In the genomic region with DNA sequence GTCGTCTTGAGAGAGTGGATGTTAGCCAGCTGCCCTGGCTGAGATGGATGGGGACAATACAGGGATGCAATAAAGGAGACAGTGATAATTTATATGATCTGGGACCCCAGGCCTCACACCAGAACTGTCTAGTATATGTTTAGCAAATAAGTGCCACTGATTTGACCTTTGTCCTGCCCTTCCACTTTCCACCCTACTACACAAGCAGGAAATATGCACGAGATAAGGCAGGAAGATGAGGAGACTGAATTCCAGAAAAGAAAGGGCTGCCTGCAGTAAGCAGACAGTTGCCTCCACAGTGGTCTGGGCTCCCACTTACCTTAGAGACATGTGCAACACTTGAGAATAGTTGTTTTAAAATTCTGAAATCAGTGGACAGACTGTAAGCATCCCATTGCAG, we compare ENCODE assay signal across 9 cellular contexts.
"Had no signal": no experiment of that assay in that cellular context is flagged by ENCODE, and none has a peak within 500 bp of the region (broad histone marks: within the 10 kb centered on the region; RNA-seq: fewer than 3 reads in every experiment).

No MANE protein-coding gene starts in this region.

- H3K4me1 Mint-ChIP-seq: H9 had no signal

- H3K27ac ChIP-seq: GM23248 had no signal

- H3K27ac Mint-ChIP-seq: GM23338, H9, HFFc6 had no signal

- H3K4me1 ChIP-seq: HAP-1 had no signal

- DNase-seq: GM23248, GOT3, H7, H9, HCEC 1CT, HFFc6 had no signal

- H3K36me3 ChIP-seq: HAP-1 had no signal

- H3K4me3 ChIP-seq: GM23248, GM23338, HAP-1 had no signal

- H3K9ac ChIP-seq: GM23248 had no signal

- H3K4me3 Mint-ChIP-seq: GM23338, H9 had no signal

- ATAC-seq: GM23338, HCT116 had no signal

- H3K9me3 ChIP-seq: HAP-1 had no signal
